8 cellular contexts compared by ENCODE assay signal in the genomic region with DNA sequence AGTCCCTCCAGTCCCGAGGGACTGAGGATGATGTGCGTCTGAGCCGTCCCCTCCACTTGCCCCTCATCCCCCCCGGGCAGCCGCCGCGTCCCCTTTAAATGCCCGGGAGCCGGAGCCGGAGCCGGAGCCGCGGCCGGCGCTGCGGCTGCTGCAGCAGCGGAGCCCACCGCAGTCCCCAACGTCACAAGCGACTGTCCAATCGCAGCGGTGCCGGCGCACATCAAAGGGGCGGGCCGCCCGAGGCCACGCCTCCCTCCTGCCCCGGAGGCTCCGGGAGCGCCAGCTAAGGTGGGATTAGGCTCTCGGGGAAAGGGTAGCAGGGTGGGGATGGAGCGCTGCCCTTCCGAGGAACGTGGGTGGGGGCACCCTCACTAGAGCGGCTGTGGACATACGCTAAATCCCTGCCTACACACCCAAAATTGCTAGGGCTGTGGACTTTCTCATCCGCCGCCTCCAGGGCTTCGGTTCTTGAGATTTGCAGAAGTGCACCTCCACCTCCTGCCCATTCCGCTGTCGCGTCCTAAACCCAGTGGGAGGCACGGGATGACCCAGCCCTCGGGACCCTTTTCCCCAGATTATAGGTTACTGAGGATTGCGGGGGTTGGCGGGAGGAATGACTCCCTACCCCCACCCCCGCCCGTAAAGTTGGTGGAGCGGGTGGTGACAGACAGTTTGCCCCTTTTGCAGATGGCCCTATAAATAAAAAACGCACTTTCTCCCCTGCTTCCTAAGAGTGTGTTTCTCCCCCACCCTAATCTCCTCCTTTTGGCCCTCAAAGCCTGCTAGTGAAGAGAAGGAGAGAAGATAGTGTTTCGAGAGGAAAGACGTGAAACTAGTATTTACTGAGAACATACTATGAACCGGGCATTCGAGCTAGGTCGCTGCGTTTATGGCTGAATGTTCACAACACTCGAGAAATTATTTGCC. TPM values are rescaled to one million over a fixed set of nuclear protein-coding genes. Genes with fewer than 3 reads are reported as not detected.
DNase-seq lines count a peak whose midpoint lies in the region; ATAC-seq and TF ChIP-seq lines count a peak whose summit lies in the region.

Gene PHOSPHO1 (minus strand): TSS at position 152 of the 927 bp plus-strand sequence. CDS start 4,096 bp downstream, outside the sequence.

- H3K36me3 ChIP-seq in iPS DF 6.9 (ENCODE audit: control insufficient read depth, insufficient read depth, low read length) (no peaks in the 10 kb centered on the region), sigmoid colon (no peaks in the 10 kb centered on the region)

- H3K4me3 ChIP-seq in GM12875 (ENCODE audit: low read depth, low read length) (peak within 1 kb of the TSS; percentile 67), astrocyte of the spinal cord (ENCODE audit: low read depth, low read length) (peak within 1 kb of the TSS; percentile 73), iPS DF 6.9 (ENCODE audit: low read length) (peak within 1 kb of the TSS; percentile 82), sigmoid colon (peak within 1 kb of the TSS; percentile 39 to 68 (median 56))

- in situ Hi-C loops in astrocyte of the spinal cord (cut with HindIII; ENCODE audit: low sequenced_read_pairs), result no loop called here

- no peaks in the 10 kb centered on the region for H3K9me3 ChIP-seq in iPS DF 6.9 (ENCODE audit: control insufficient read depth, insufficient read depth, low read length)
- H3K9me3 ChIP-seq in sigmoid colon, result no peaks in the 10 kb centered on the region

- H3K27ac ChIP-seq in iPS DF 6.9 (ENCODE audit: low read length) (no peak within 1 kb of the TSS), sigmoid colon (peak within 1 kb of the TSS in 1 of 4 donors; percentile 45)

- TF ChIP-seq CTCF in GM12875 (IDR thresholded peaks at IDR 0.05; ENCODE audit: borderline replicate concordance, insufficient read depth, low read depth, low read length) (no peak), astrocyte of the spinal cord (IDR thresholded peaks at IDR 0.05; ENCODE audit: low read depth, low read length) (no peak), sigmoid colon (IDR thresholded peaks at IDR 0.05) (no peak)

- DNase-seq in NCI-H1436 (lab: John Stamatoyannopoulos, UW), result peak; percentile 84
- peak; percentile 71 for DNase-seq in T1000 (lab: John Stamatoyannopoulos, UW)
- DNase-seq in astrocyte of the spinal cord (ENCODE audit: low read depth, low spot score), result peak; percentile 83
- DNase-seq in iPS DF 6.9 (ENCODE audit: low read depth, low spot score), result no peak
- DNase-seq in sigmoid colon, result peak; percentile 91
- DNase-seq in cortex of kidney (lab: John Stamatoyannopoulos, UW), result no peak

- no peaks in the 10 kb centered on the region for H3K4me1 ChIP-seq in iPS DF 6.9 (ENCODE audit: control insufficient read depth, insufficient read depth, low read length)
- H3K4me1 ChIP-seq in sigmoid colon, result peaks cover 0 to 20% (median 16%) of the 10 kb centered on the region in 4 donors

- H3K27me3 ChIP-seq in iPS DF 6.9 (ENCODE audit: control insufficient read depth, insufficient read depth, low read length) (peaks cover 7% of the 10 kb centered on the region; the same call in 1 of the 2 replicates), sigmoid colon (peaks cover 0 to 23% (median 11%) of the 10 kb centered on the region in 3 donors)

- no peak for TF ChIP-seq POLR2A in sigmoid colon (IDR thresholded peaks at IDR 0.05)

- WGBS in iPS DF 6.9 (ENCODE audit: insufficient coverage, insufficient read length), result no CpG with 5 or more reads among the region's 58 CpGs
- WGBS in sigmoid colon, 2 donors, result 1 to 4% methylated on average over 58 of the region's 58 CpGs

- intact Hi-C loops in sigmoid colon (cut with DNase I), result no loop called here

- ATAC-seq in HG02678 (IDR thresholded peaks at IDR 0.05; ENCODE audit: unreplicated experiment), result peak; percentile 93

- no peak for TF ChIP-seq EP300 in sigmoid colon (IDR thresholded peaks at IDR 0.05)

RNA-seq across cellular contexts. Expression of gene PHOSPHO1, which starts in this region (rescaled TPM):
- not detected for total RNA-seq in sigmoid colon
- polyA plus RNA-seq in sigmoid colon, result under 1 TPM in 1 of 3 donors, not detected in 2; 0.38 TPM

Comparison
In these comparisons a context has a peak if more than half of its experiments do, and no peak if none do; other contexts are left out.
1. Peak in DNase-seq and H3K4me3 ChIP-seq in sigmoid colon; RNA of the gene not detected or under 1 TPM.
2. DNase-seq: peak in NCI-H1436 (single experiment), T1000 (single experiment) and astrocyte of the spinal cord (single experiment); none in iPS DF 6.9 (single experiment) and cortex of kidney (single experiment).
3. Peak in every context shown above with its lines, with median percentiles within 50 percentile points of each other: H3K4me3 ChIP-seq.